In genomic region chr22:42801537-42802165, GRCh38 we compare ENCODE assay signal across 24 cellular contexts. TPM values are rescaled to one million over a fixed set of nuclear protein-coding genes. Genes with fewer than 3 reads are reported as not detected.
DNase-seq lines count a peak whose midpoint lies in the region; ATAC-seq, FAIRE-seq and TF ChIP-seq lines count a peak whose summit lies in the region.
"Had no signal": no experiment of that assay in that cellular context is flagged by ENCODE, and none has a peak within 500 bp of the region (broad histone marks: within the 10 kb centered on the region; RNA-seq: fewer than 3 reads in every experiment).

No MANE protein-coding gene starts in this region.

- no peak overlapping the region for H3K4me2 ChIP-seq in GM12878 (ENCODE audit: control insufficient read depth, insufficient read depth)

- TF ChIP-seq CTCF in GM12878 (IDR thresholded peaks at IDR 0.05 in 2 of 3, conservative IDR thresholded peaks at IDR 0.05 in 1 of 3; ENCODE audit: control insufficient read depth in 2 of 3, extremely low read depth in 1 of 3, insufficient read depth in 1 of 3, low read depth in 3 of 3, low read length in 3 of 3) (no peak), prostate gland (IDR thresholded peaks at IDR 0.05) (no peak), left lung (IDR thresholded peaks at IDR 0.05) (no peak)

- 95% methylated on average over 11 of the region's 11 CpGs for WGBS in GM12878 (ENCODE audit: insufficient coverage, insufficient replicate concordance, low lambda C conversion rate, missing lambda C conversion rate)
- WGBS in prostate gland, result 90% methylated on average over 10 of the region's 11 CpGs

- H3K27ac ChIP-seq in GM12878 (ENCODE audit: control insufficient read depth, insufficient read depth), result no peak overlapping the region
- peak overlapping the region; percentile 42 to 63 for H3K27ac ChIP-seq in prostate gland
- H3K27ac ChIP-seq in left lung, result no peak overlapping the region
- H3K27ac ChIP-seq: heart right ventricle, transverse colon had no signal

- SMC1A ChIA-PET in GM12878 (lab: Charles Lee; ENCODE audit: uncharacterized antibody, unreplicated experiment), result no interaction called here

- no TSS peak for BruUV-seq in GM12878 (replicated peaks; lab: Mats Ljungman, UMichigan)

- H3K27me3 ChIP-seq in GM12878 (replicated peaks in 1 of 2; ENCODE audit: control insufficient read depth in 2 of 2, insufficient read depth in 2 of 2, low read length in 1 of 2) (no peaks in the 10 kb centered on the region), prostate gland (replicated peaks; ENCODE audit: insufficient read depth) (no peaks in the 10 kb centered on the region), left lung (no peaks in the 10 kb centered on the region)
- H3K27me3 ChIP-seq: heart right ventricle, transverse colon had no signal

- H3K9ac ChIP-seq in GM12878 (ENCODE audit: control insufficient read depth, insufficient read depth, low read length), result no peak overlapping the region

- no peak overlapping the region for H2AFZ ChIP-seq in GM12878 (ENCODE audit: control insufficient read depth, low read depth, low read length)

- H3K4me1 ChIP-seq in GM12878 (ENCODE audit: control insufficient read depth, insufficient read depth, low read length), result no peaks in the 10 kb centered on the region
- peaks cover 25% of the 10 kb centered on the region for H3K4me1 ChIP-seq in prostate gland (replicated peaks)
- H3K4me1 ChIP-seq in left lung, result peaks cover 9 to 41% of the 10 kb centered on the region in 2 donors
- H3K4me1 ChIP-seq: transverse colon had no signal

- TF ChIP-seq POLR2A in GM12878 (IDR thresholded peaks at IDR 0.05; ENCODE audit: low read depth, low read length), result peak; percentile 55; the same call in 1 of the 2 replicates
- TF ChIP-seq POLR2A in prostate gland (IDR thresholded peaks at IDR 0.05), result no peak

- intact Hi-C loops in GM12878 (cut with micrococcal nuclease; ENCODE audit: unreplicated experiment), result no loop called here
- intact Hi-C loops in prostate gland (cut with DNase I), result no loop called here
- intact Hi-C loops in left lung (cut with DNase I), result no loop called here

- TF ChIP-seq EP300 in GM12878 (IDR thresholded peaks at IDR 0.05; ENCODE audit: borderline replicate concordance in 1 of 2, control insufficient read depth in 1 of 2, low read depth in 2 of 2, low read length in 2 of 2), result no peak

- H3K36me3 ChIP-seq in GM12878 (ENCODE audit: control insufficient read depth in 2 of 2, insufficient read depth in 2 of 2, low read length in 1 of 2) (peaks cover 14 to 23% of the 10 kb centered on the region in 2 experiments; a peak in 3 of 4 replicates), prostate gland (peaks cover 4 to 17% of the 10 kb centered on the region in 2 donors), left lung (peaks cover 0 to 97% of the 10 kb centered on the region in 2 donors)

- ATAC-seq in GM12878, result no peak
- ATAC-seq in HG03521 (IDR thresholded peaks at IDR 0.05; ENCODE audit: unreplicated experiment), result no peak
- ATAC-seq in left lung, result no peak
- ATAC-seq: activated CD8-positive, alpha-beta T cell treated with anti-CD3 and anti-CD28 coated beads for 36 hours; naive thymus-derived CD4-positive, alpha-beta T cell; PC-3; SK-N-SH treated with all-trans-retinoic acid at 6 μM for 48 hours had no signal

- POLR2A ChIA-PET in GM12878 (lab: Charles Lee), result no interaction called here

- H3K9me3 ChIP-seq in GM12878 (replicated peaks; ENCODE audit: control insufficient read depth, insufficient read depth, low read length) (no peaks in the 10 kb centered on the region), prostate gland (no peaks in the 10 kb centered on the region), left lung (no peaks in the 10 kb centered on the region)
- H3K9me3 ChIP-seq: heart right ventricle, transverse colon had no signal

- no peak overlapping the region for H3K4me3 ChIP-seq in GM12878
- no peak overlapping the region for H3K4me3 ChIP-seq in prostate gland
- no peak overlapping the region for H3K4me3 ChIP-seq in left lung
- H3K4me3 ChIP-seq: heart right ventricle, transverse colon had no signal

- no peak for FAIRE-seq in GM12878 (lab: Jason Lieb, UNC)
- FAIRE-seq: frontal cortex, kidney had no signal

- peak; percentile 58 for DNase-seq in NCI-H2029 (lab: John Stamatoyannopoulos, UW)
- no peak for DNase-seq in NCI-H2029 treated with DMSO at 0.1 percent for 48 hours (lab: John Stamatoyannopoulos, UW)
- peak; percentile 77 for DNase-seq in NCI-H748 (lab: John Stamatoyannopoulos, UW; ENCODE audit: unreplicated experiment)
- DNase-seq in GM12878 (ENCODE audit: low read depth, low spot score), result no peak
- no peak for DNase-seq in prostate gland (ENCODE audit: low spot score)
- no peak for DNase-seq in CD1c-positive myeloid dendritic cell (ENCODE audit: extremely low spot score)
- DNase-seq in left lung, result no peak
- DNase-seq: activated CD8-positive, alpha-beta T cell treated with anti-CD3 and anti-CD28 coated beads for 36 hours; activated effector memory CD4-positive, alpha-beta T cell treated with Interleukin-2 at 50 U/mL for 16 hours; C1 segment of cervical spinal cord; Calu3; DND-41; GF-D8; heart right ventricle; kidney; midbrain; naive thymus-derived CD4-positive, alpha-beta T cell; PC-3; stimulated activated CD4-positive, alpha-beta T cell treated with anti-CD3 and anti-CD28 coated beads, Interleukin-15, amount 100 ng/mL, for 24 hours; stimulated activated CD4-positive, alpha-beta T cell treated with anti-CD3 and anti-CD28 coated beads, Interleukin-4, amount 100 ng/mL, for 4 hours; transverse colon had no signal

- no peaks in the 10 kb centered on the region for H4K20me1 ChIP-seq in GM12878 (ENCODE audit: control insufficient read depth, insufficient read depth)

- RAD21 ChIA-PET in GM12878 (lab: Charles Lee; ENCODE audit: unreplicated experiment), result no interaction called here

- H3K79me2 ChIP-seq in GM12878 (ENCODE audit: control insufficient read depth, insufficient read depth, low read length), result no peaks in the 10 kb centered on the region

- CTCF ChIA-PET in GM12878 (lab: Yijun Ruan, JAX), result interaction anchor here (1.8 to 2.3 kb wide), 2 partner anchors 19 to 66 kb away, joined by 6 to 7 read pairs; no protein-coding TSS in a partner anchor

- in situ Hi-C loops in GM12878 (cut with MboI), result no loop called here

- no peak for TF ChIP-seq RAD21 in GM12878 (IDR thresholded peaks at IDR 0.05; ENCODE audit: insufficient read depth, low read depth, low read length)

TF ChIP-seq in GM12878, 131 proteins besides CTCF, POLR2A, EP300 and RAD21 (continues in another document):
- TF ChIP-seq REST (IDR thresholded peaks at IDR 0.05; ENCODE audit: low read depth, low read length) (no peak), ZZZ3 (IDR thresholded peaks at IDR 0.05; ENCODE audit: control insufficient read depth, insufficient read length, low read depth) (no peak), PML (IDR thresholded peaks at IDR 0.05; ENCODE audit: low read length) (no peak)

RNA-seq across cellular contexts. Expression of gene ARFGAP3, which starts 55.4 kb away (rescaled TPM):
- total RNA-seq in GM12878 (2013; cell fraction: nucleolus; rRNA removed), result 26.0 and 27.5 TPM in 2 replicates
- total RNA-seq in GM12878 (2014; rRNA removed), result 29.7 and 32.8 TPM in 2 replicates
- total RNA-seq in GM12878 (2014; rRNA removed; fragmentation: Illumina TruSeq; extraction: Trizol), result 40.9 and 41.2 TPM in 2 replicates
- 30.6 and 31.3 TPM in 2 replicates for total RNA-seq in GM12878 (2021)
- 24.6 TPM for polyA plus RNA-seq in GM12878 (2011; ENCODE audit: low read depth)
- 37.0 and 38.5 TPM in 2 replicates for polyA plus RNA-seq in GM12878 (2011; rRNA removed)
- 24.0 and 24.7 TPM in 2 replicates for polyA plus RNA-seq in GM12878 (2011; cell fraction: cytosol; rRNA removed)
- 23.9 and 27.9 TPM in 2 replicates for polyA plus RNA-seq in GM12878 (2011; cell fraction: nucleus; rRNA removed)
- 37.6 and 38.4 TPM in 2 replicates for polyA plus RNA-seq in GM12878 (2012)
- 39.9 and 40.8 TPM in 2 replicates for polyA plus RNA-seq in GM12878 (2014; fragmentation: Illumina TruSeq; extraction: Trizol)
- 10 to 100 TPM; 39.1 to 42.0 TPM for polyA plus RNA-seq in GM12878 (2014; fragmentation: Nextera tagmentation; extraction: Ambion mirVana)
- 29.8 and 34.5 TPM in 2 replicates for polyA plus RNA-seq in GM12878 (2014; rRNA removed)
- 10 to 100 TPM; 43.6 to 50.8 TPM for polyA plus RNA-seq in GM12878 (2016; fragmentation: Nextera tagmentation; extraction: Ambion mirVana)
- 31.3 and 32.5 TPM in 2 replicates for polyA minus RNA-seq in GM12878 (2011; rRNA and poly(A)+ RNA removed)
- 8.3 and 15.9 TPM in 2 replicates for polyA minus RNA-seq in GM12878 (2011; cell fraction: cytosol; rRNA and poly(A)+ RNA removed)
- polyA minus RNA-seq in GM12878 (2011; cell fraction: nucleus; rRNA and poly(A)+ RNA removed), result 11.7 and 21.0 TPM in 2 replicates
- 100 to 1,000 TPM in 1 of 2 donors, 10 to 100 TPM in 1; 92.9 to 127 TPM for total RNA-seq in prostate gland
- 10 to 100 TPM; 45.3 to 52.8 TPM for total RNA-seq in left lung

Comparison
In these comparisons a context has a peak if more than half of its experiments do, and no peak if none do; other contexts are left out.
1. DNase-seq: peak in NCI-H2029 (single experiment) and NCI-H748 (single experiment); none in NCI-H2029 treated with DMSO at 0.1 percent for 48 hours (single experiment), GM12878 (single experiment), prostate gland (single experiment), CD1c-positive myeloid dendritic cell (single experiment) and left lung (0 of 2).
2. H3K27ac ChIP-seq: peak in prostate gland (2 of 2); none in GM12878 (single experiment) and left lung (0 of 2).